11 cellular contexts compared by ENCODE assay signal in genomic region chr4:76589402-76589801, GRCh38.
DNase-seq lines count a peak whose midpoint lies in the region; ATAC-seq and TF ChIP-seq lines count a peak whose summit lies in the region.
"Had no signal": no experiment of that assay in that cellular context is flagged by ENCODE, and none has a peak within 500 bp of the region (broad histone marks: within the 10 kb centered on the region; RNA-seq: fewer than 3 reads in every experiment).

No MANE protein-coding gene starts in this region.

- H3K79me2 ChIP-seq in neural progenitor cell (ENCODE audit: low read depth), result peaks cover 19% of the 10 kb centered on the region

- no peak for ATAC-seq in activated T-cell treated with anti-CD3 and anti-CD28 coated beads, Interleukin-2, amount 50 U/mL, for 4 hours
- no peak for ATAC-seq in HG02981 (IDR thresholded peaks at IDR 0.05; ENCODE audit: unreplicated experiment)
- ATAC-seq in GM21447 (IDR thresholded peaks at IDR 0.05; ENCODE audit: unreplicated experiment), result no peak

- H3K27ac Mint-ChIP-seq in neural progenitor cell, result peak overlapping the region; percentile 98

- H2AFZ ChIP-seq in neural progenitor cell (replicated peaks), result no peak overlapping the region

- no peak for TF ChIP-seq CTCF in Peyer's patch (IDR thresholded peaks at IDR 0.05)
- TF ChIP-seq CTCF in fibroblast of the aortic adventitia (IDR thresholded peaks at IDR 0.05; ENCODE audit: insufficient read depth, low read length), result no peak
- TF ChIP-seq CTCF in neural progenitor cell (IDR thresholded peaks at IDR 0.05), result no peak

- H3K27me3 Mint-ChIP-seq in neural progenitor cell (ENCODE audit: insufficient read depth, low read depth), result no peaks in the 10 kb centered on the region
- H3K27me3 Mint-ChIP-seq in activated T-cell treated with anti-CD3 and anti-CD28 coated beads, Interleukin-2, amount 50 U/mL, for 4 hours (ENCODE audit: low read depth), result peaks cover 32% of the 10 kb centered on the region

- peak overlapping the region; percentile 77 for H3K4me2 ChIP-seq in neural progenitor cell

- peaks cover 75% of the 10 kb centered on the region for H3K4me1 Mint-ChIP-seq in neural progenitor cell
- H3K4me1 Mint-ChIP-seq in activated T-cell treated with anti-CD3 and anti-CD28 coated beads, Interleukin-2, amount 50 U/mL, for 4 hours (ENCODE audit: low read depth), result no peaks in the 10 kb centered on the region

- H3K4me1 ChIP-seq in Peyer's patch (peaks cover 0 to 17% (median 0%) of the 10 kb centered on the region in 4 donors), neural progenitor cell (peaks cover 63% of the 10 kb centered on the region)

- H4K20me1 ChIP-seq in neural progenitor cell (ENCODE audit: low read depth), result peaks cover 56% of the 10 kb centered on the region

- H3K36me3 ChIP-seq in Peyer's patch (no peaks in the 10 kb centered on the region), neural progenitor cell (no peaks in the 10 kb centered on the region)

- H3K9me3 Mint-ChIP-seq in neural progenitor cell, result no peaks in the 10 kb centered on the region
- no peaks in the 10 kb centered on the region for H3K9me3 Mint-ChIP-seq in activated T-cell treated with anti-CD3 and anti-CD28 coated beads, Interleukin-2, amount 50 U/mL, for 4 hours

- no peak overlapping the region for H3K9ac ChIP-seq in neural progenitor cell

- H3K36me3 Mint-ChIP-seq in neural progenitor cell, result peaks cover 6% of the 10 kb centered on the region
- no peaks in the 10 kb centered on the region for H3K36me3 Mint-ChIP-seq in activated T-cell treated with anti-CD3 and anti-CD28 coated beads, Interleukin-2, amount 50 U/mL, for 4 hours (ENCODE audit: insufficient read depth)

- peak overlapping the region in 3 of 4 donors; percentile 70 to 83 (median 81) for H3K27ac ChIP-seq in Peyer's patch
- peak overlapping the region; percentile 99 for H3K27ac ChIP-seq in neural progenitor cell

- H3K4me3 ChIP-seq in Peyer's patch (peak overlapping the region in 2 of 4 donors; percentile 15 to 35), fibroblast of the aortic adventitia (ENCODE audit: low read depth, low read length) (no peak overlapping the region), neural progenitor cell (no peak overlapping the region)

- peak; percentile 85 for DNase-seq in AG20443 (ENCODE audit: low spot score)
- DNase-seq in Peyer's patch, result no peak
- DNase-seq in fibroblast of the aortic adventitia (ENCODE audit: low read depth), result peak; percentile 90
- peak; percentile 24 for DNase-seq in neural progenitor cell (ENCODE audit: low spot score)
- no peak for DNase-seq in stimulated activated CD4-positive, alpha-beta T cell treated with anti-CD3 and anti-CD28 coated beads, Interleukin-2, amount 100 ng/mL, for 48 hours
- DNase-seq in activated T-cell treated with anti-CD3 and anti-CD28 coated beads, Interleukin-2, amount 50 U/mL, for 4 hours, result no peak
- DNase-seq: activated naive CD4-positive, alpha-beta T cell treated with Interleukin-2 at 50 U/mL for 16 hours; stimulated activated CD4-positive, alpha-beta T cell treated with anti-CD3 and anti-CD28 coated beads, Interleukin-2, amount 100 ng/mL, for 24 hours; T-helper 9 cell had no signal

- TF ChIP-seq POLR2A in Peyer's patch (IDR thresholded peaks at IDR 0.05), result peak in 1 of 2 donors; percentile 54

- H3K27me3 ChIP-seq in Peyer's patch, result no peaks in the 10 kb centered on the region
- no peaks in the 10 kb centered on the region for H3K27me3 ChIP-seq in neural progenitor cell

- peak overlapping the region; percentile 30 for H3K4me3 Mint-ChIP-seq in neural progenitor cell
- H3K4me3 Mint-ChIP-seq in activated T-cell treated with anti-CD3 and anti-CD28 coated beads, Interleukin-2, amount 50 U/mL, for 4 hours, result no peak overlapping the region

- peaks cover 64% of the 10 kb centered on the region for H3F3A ChIP-seq in neural progenitor cell (ENCODE audit: low read depth)

- H3K9me3 ChIP-seq in Peyer's patch, result no peaks in the 10 kb centered on the region
- no peaks in the 10 kb centered on the region for H3K9me3 ChIP-seq in neural progenitor cell (ENCODE audit: low read depth)

Comparison
In these comparisons a context has a peak if more than half of its experiments do, and no peak if none do; other contexts are left out.
1. DNase-seq: peak in AG20443 (single experiment), fibroblast of the aortic adventitia (single experiment) and neural progenitor cell (single experiment); none in Peyer's patch (0 of 3), stimulated activated CD4-positive, alpha-beta T cell treated with anti-CD3 and anti-CD28 coated beads, Interleukin-2, amount 100 ng/mL, for 48 hours (0 of 2) and activated T-cell treated with anti-CD3 and anti-CD28 coated beads, Interleukin-2, amount 50 U/mL, for 4 hours (single experiment).